Comparison of ENCODE assay signal across 1 cellular context in genomic region chr12:131833288-131833895, GRCh38.
TF ChIP-seq lines count a peak whose summit lies in the region.

No MANE protein-coding gene starts in this region.

TF ChIP-seq in K562, 482 proteins besides CTCF, POLR2A, EP300 and RAD21 (continued from another document):
- TF ChIP-seq BCLAF1 (IDR thresholded peaks at IDR 0.05; ENCODE audit: borderline replicate concordance in 1 of 2, control insufficient read depth in 1 of 2, low read depth in 2 of 2, low read length in 1 of 2) (no peak), AFF4 (CRISPR knock-in tag; IDR thresholded peaks at IDR 0.05) (no peak), ZFP36 (IDR thresholded peaks at IDR 0.05; ENCODE audit: low read depth, low read length, partially characterized antibody) (peak; percentile 34), SIN3B (IDR thresholded peaks at IDR 0.05; ENCODE audit: low read depth) (no peak), ADNP (tag; IDR thresholded peaks at IDR 0.05) (peak; percentile 80), KDM1A (IDR thresholded peaks at IDR 0.05) (peak in 1 of 2 experiments; percentile 33; a peak in 1 of 4 replicates), MAFF (IDR thresholded peaks at IDR 0.05; ENCODE audit: low read length) (no peak), GABPB2 (CRISPR knock-in tag; conservative IDR thresholded peaks at IDR 0.05) (no peak), MECOM (CRISPR knock-in tag; IDR thresholded peaks at IDR 0.05) (no peak), RFX1 (IDR thresholded peaks at IDR 0.05) (no peak), ZNF217 (CRISPR knock-in tag; IDR thresholded peaks at IDR 0.05) (no peak), PML (IDR thresholded peaks at IDR 0.05; ENCODE audit: low read length) (no peak), BCOR (IDR thresholded peaks at IDR 0.05) (peak; percentile 74), ATF1 (CRISPR knock-in tag; IDR thresholded peaks at IDR 0.05) (no peak), ATF1 (tag; IDR thresholded peaks at IDR 0.05) (0 out of 2 replicates have a peak, but pooled peaks have one; percentile 8), IRF1 (CRISPR knock-in tag; IDR thresholded peaks at IDR 0.05; ENCODE audit: borderline replicate concordance) (no peak), NCOA2 (IDR thresholded peaks at IDR 0.05; ENCODE audit: partially characterized antibody in 2 of 2) (no peak), PRDM10 (IDR thresholded peaks at IDR 0.05; ENCODE audit: partially characterized antibody) (no peak), NBN (IDR thresholded peaks at IDR 0.05; ENCODE audit: low read depth) (no peak), PTBP1 (IDR thresholded peaks at IDR 0.05; ENCODE audit: low read depth, low read length) (0 out of 2 replicates have a peak, but pooled peaks have one; percentile 45)
